In the genomic region with DNA sequence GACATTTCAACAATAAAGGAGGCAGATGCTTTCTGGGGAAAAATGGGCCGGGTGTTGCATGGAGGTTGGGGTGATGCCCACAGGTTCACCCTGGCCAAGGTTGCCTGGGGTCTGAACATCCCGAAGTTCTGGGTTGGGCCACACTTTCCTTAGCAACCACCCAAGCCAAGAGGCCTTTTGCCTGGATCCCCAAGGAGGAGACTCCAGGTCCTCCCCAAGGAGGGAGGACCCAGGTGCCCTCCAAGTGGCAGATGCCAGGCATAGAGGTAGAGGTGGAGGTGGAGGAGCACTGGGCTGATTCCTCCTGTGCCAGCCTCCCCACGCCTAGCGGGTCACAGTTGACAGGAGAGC, we compare ENCODE assay signal across 8 cellular contexts. TPM values are rescaled to one million over a fixed set of nuclear protein-coding genes. Genes with fewer than 3 reads are reported as not detected.
DNase-seq lines count a peak whose midpoint lies in the region; ATAC-seq, FAIRE-seq and TF ChIP-seq lines count a peak whose summit lies in the region.

No MANE protein-coding gene starts in this region.

- no peaks in the 10 kb centered on the region for H3K9me3 ChIP-seq in fibroblast of lung (ENCODE audit: control insufficient read depth, insufficient read depth, low read depth, low read length)

- H3K36me3 ChIP-seq in fibroblast of lung (ENCODE audit: control insufficient read depth, insufficient read depth, low read length) = no peaks in the 10 kb centered on the region

- peak overlapping the region; percentile 94 for H3K4me2 ChIP-seq in fibroblast of lung (ENCODE audit: extremely low read depth, insufficient read depth, low read length)

- H3K9me3 Mint-ChIP-seq in T-cell = no peaks in the 10 kb centered on the region

- ATAC-seq in T-cell (replicated peaks in 1 of 4) (no peak), HG03432 (IDR thresholded peaks at IDR 0.05; ENCODE audit: unreplicated experiment) (no peak), GM18520 (IDR thresholded peaks at IDR 0.05; ENCODE audit: unreplicated experiment) (no peak)

- TF ChIP-seq POLR2A in GM12892 (IDR thresholded peaks at IDR 0.05; ENCODE audit: low read depth, low read length) = no peak

- CTCF ChIA-PET in T-cell (lab: Charles Lee) = no interaction called here

- H3K27ac ChIP-seq in fibroblast of lung (ENCODE audit: insufficient read depth, low read length) = peak overlapping the region; percentile 94

- FAIRE-seq in GM12892 (lab: Jason Lieb, UNC) = no peak

- peak overlapping the region; percentile 96 for H3K9ac ChIP-seq in fibroblast of lung (ENCODE audit: insufficient read depth, low read length)

- DNase-seq in T-cell (no peak), fibroblast of lung (ENCODE audit: low read depth in 2 of 2) (no peak), retinal pigment epithelial cell (ENCODE audit: low read depth) (no peak), GM12892 (ENCODE audit: insufficient read length) (no peak), DMS153 (lab: John Stamatoyannopoulos, UW) (no peak)

- H3K4me1 Mint-ChIP-seq in T-cell = peaks cover 37 to 45% (median 41%) of the 10 kb centered on the region in 3 donors

- TF ChIP-seq CTCF in fibroblast of lung (conservative IDR thresholded peaks at IDR 0.05 in 1 of 2, IDR thresholded peaks at IDR 0.05 in 1 of 2; ENCODE audit: low read depth in 1 of 2, low read length in 2 of 2) (no peak), retinal pigment epithelial cell (conservative IDR thresholded peaks at IDR 0.05; ENCODE audit: low read depth, low read length) (no peak)

- peak overlapping the region; percentile 7 to 92 for H3K27ac Mint-ChIP-seq in T-cell

- peaks cover 32% of the 10 kb centered on the region for H3K4me1 ChIP-seq in fibroblast of lung (ENCODE audit: control insufficient read depth, extremely low read depth, insufficient read depth, low read length)

- H3K4me3 ChIP-seq in GM08714 (ENCODE audit: low read length) (peak overlapping the region; percentile 94; the same call in 1 of the 2 replicates), fibroblast of lung (replicated peaks in 1 of 4; ENCODE audit: control extremely low read depth in 1 of 4, insufficient read depth in 1 of 4, low read depth in 3 of 4, low read length in 4 of 4) (peak overlapping the region; percentile 81 to 98 (median 94)), retinal pigment epithelial cell (ENCODE audit: low read length) (peak overlapping the region; percentile 87)

- no peaks in the 10 kb centered on the region for H3K27me3 ChIP-seq in fibroblast of lung (ENCODE audit: control insufficient read depth, insufficient read depth, low read length)

- no peak overlapping the region for H2AFZ ChIP-seq in fibroblast of lung (ENCODE audit: low read length)

- POLR2A ChIA-PET in T-cell (lab: Charles Lee) = interaction anchor here in 1 of 2 donors (1.3 kb wide), 1 partner anchor 34 kb away, joined by 3 read pairs; no protein-coding TSS in a partner anchor

- H3K79me2 ChIP-seq in fibroblast of lung (ENCODE audit: control insufficient read depth, insufficient read depth, low read length) = peaks cover 58% of the 10 kb centered on the region

- no peaks in the 10 kb centered on the region for H4K20me1 ChIP-seq in fibroblast of lung (ENCODE audit: control insufficient read depth, extremely low read depth, insufficient read depth, low read length)

- H3K36me3 Mint-ChIP-seq in T-cell = no peaks in the 10 kb centered on the region

- H3K4me3 Mint-ChIP-seq in T-cell = peak overlapping the region; percentile 90 to 92 (median 92)

- H3K27me3 Mint-ChIP-seq in T-cell = no peaks in the 10 kb centered on the region

RNA-seq across cellular contexts. Expression of a gene that starts 1.2 kb away (rescaled TPM):
- 10 to 100 TPM; 40.8 to 58.6 (median 51.0) TPM for total RNA-seq in T-cell
- 36.5 and 82.1 TPM in 2 replicates for total RNA-seq in fibroblast of lung
- polyA plus RNA-seq in fibroblast of lung = 234 and 298 TPM in 2 replicates
- polyA plus RNA-seq in fibroblast of lung (2012) = 321 and 443 TPM in 2 replicates
- 361 and 617 TPM in 2 replicates for polyA minus RNA-seq in fibroblast of lung (ENCODE audit: low replicate concordance)
- polyA plus RNA-seq in GM12892 (2012; ENCODE audit: missing spikeins) = 49.7 TPM

RNA-seq across cellular contexts. Expression of a gene that starts 7.6 kb away (rescaled TPM):
- total RNA-seq in T-cell (1 to 10 TPM in 4 of 5 donors, under 1 TPM in 1; 0.79 to 5.0 (median 1.8) TPM), fibroblast of lung (0.51 and 0.66 TPM in 2 replicates)
- 0.08 and 0.11 TPM in 2 replicates for polyA plus RNA-seq in fibroblast of lung
- not detected in 2 replicates for polyA plus RNA-seq in fibroblast of lung (2012)
- not detected in 2 replicates for polyA minus RNA-seq in fibroblast of lung (ENCODE audit: low replicate concordance)
- polyA plus RNA-seq in GM12892 (2012; ENCODE audit: missing spikeins) = not detected

RNA-seq across cellular contexts. Expression of a gene that starts 33.3 kb away (rescaled TPM):
- 10 to 100 TPM; 66.5 to 83.8 (median 81.0) TPM for total RNA-seq in T-cell
- 24.1 and 31.0 TPM in 2 replicates for total RNA-seq in fibroblast of lung
- polyA plus RNA-seq in fibroblast of lung = 28.2 and 38.6 TPM in 2 replicates
- 42.1 and 51.2 TPM in 2 replicates for polyA plus RNA-seq in fibroblast of lung (2012)
- polyA minus RNA-seq in fibroblast of lung (ENCODE audit: low replicate concordance) = 44.9 and 57.2 TPM in 2 replicates
- polyA plus RNA-seq in GM12892 (2012; ENCODE audit: missing spikeins) = 40.0 TPM
